ENCODE assay signal across 18 cellular contexts in the genomic region with DNA sequence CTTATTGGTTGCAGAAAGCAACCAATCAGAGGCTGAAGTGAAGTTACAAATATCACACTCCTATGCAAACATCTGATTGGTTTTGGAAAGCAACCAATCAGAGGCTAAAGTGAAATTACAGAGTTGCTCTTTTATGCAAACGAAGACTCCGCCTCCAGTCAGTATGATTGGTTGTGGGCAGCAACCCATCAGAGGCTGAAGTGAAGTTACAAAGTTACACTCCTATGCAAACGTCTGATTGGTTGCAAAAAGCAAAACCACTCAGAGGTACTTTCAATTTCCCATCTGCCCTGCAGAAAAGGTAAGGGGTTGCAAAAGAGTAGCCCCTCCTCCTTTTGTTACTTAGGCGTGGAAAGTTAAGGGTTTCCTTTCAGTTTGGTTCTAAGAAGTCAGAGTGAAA.
DNase-seq lines count a peak whose midpoint lies in the region; ATAC-seq and TF ChIP-seq lines count a peak whose summit lies in the region.
"Had no signal": no experiment of that assay in that cellular context is flagged by ENCODE, and none has a peak within 500 bp of the region (broad histone marks: within the 10 kb centered on the region; RNA-seq: fewer than 3 reads in every experiment).

No MANE protein-coding gene starts in this region.

- H3K27me3 ChIP-seq in HCT116 (ENCODE audit: insufficient read depth, low read length) = no peaks in the 10 kb centered on the region
- H3K27me3 ChIP-seq: BE2C had no signal

- DNase-seq in activated CD4-positive, alpha-beta memory T cell treated with anti-CD3 and anti-CD28 coated beads for 36 hours = peak; percentile 49
- DNase-seq in activated CD4-positive, alpha-beta memory T cell treated with anti-CD3 and anti-CD28 coated beads, Interleukin-2, amount 10 ng/mL, durations not matched to agents 7 days and 5 days = no peak
- DNase-seq in HCT116 (ENCODE audit: low read depth, low spot score) (no peak), KBM-7 (no peak), H4 (ENCODE audit: low spot score) (no peak)
- DNase-seq: ACHN, BE2C, C1 segment of cervical spinal cord, Caco-2, DMS79 treated with DMSO at 0.1 percent for 48 hours, EL, GM23248, HCEC 1CT, HFFc6, IMR-90 had no signal

- H4K20me1 ChIP-seq in HCT116 (ENCODE audit: insufficient read depth) = no peaks in the 10 kb centered on the region

- TF ChIP-seq CTCF in HCT116 (IDR thresholded peaks at IDR 0.05 in 2 of 3, conservative IDR thresholded peaks at IDR 0.05 in 1 of 3; ENCODE audit: borderline replicate concordance in 1 of 3, insufficient read depth in 1 of 3, low read depth in 2 of 3, low read length in 2 of 3) = no peak

- RAD21 ChIA-PET in HCT116 (lab: Charles Lee; ENCODE audit: low non-redundant PET in 1 of 2, low total read pairs in 2 of 2, uncharacterized antibody in 2 of 2, unreplicated experiment in 2 of 2) = no interaction called here

- in situ Hi-C loops in KBM-7 (cut with MboI; ENCODE audit: low pct_unique_long_range_greater_than_20kb, low sequenced_read_pairs) = no loop called here

- no peak overlapping the region for H3K4me3 Mint-ChIP-seq in activated CD4-positive, alpha-beta memory T cell treated with anti-CD3 and anti-CD28 coated beads for 36 hours
- no peak overlapping the region for H3K4me3 Mint-ChIP-seq in activated CD4-positive, alpha-beta memory T cell treated with anti-CD3 and anti-CD28 coated beads, Interleukin-2, amount 10 ng/mL, durations not matched to agents 7 days and 5 days
- H3K4me3 Mint-ChIP-seq in activated T-helper 17 cell treated with anti-CD3 and anti-CD28 coated beads, Interleukin-2, amount 50 U/mL, for 72 hours = peak overlapping the region; percentile 45
- H3K4me3 Mint-ChIP-seq: CD4-positive, CD25-positive, alpha-beta regulatory T cell; HFFc6 had no signal

- ATAC-seq in HCT116 = 0 out of 2 replicates have a peak, but pooled peaks have one; percentile 20
- ATAC-seq in activated T-helper 17 cell treated with anti-CD3 and anti-CD28 coated beads, Interleukin-2, amount 50 U/mL, for 72 hours (replicated peaks) = peak; percentile 13
- ATAC-seq: K562 had no signal

- H3K4me3 ChIP-seq in HCT116 (replicated peaks in 1 of 2; ENCODE audit: low read depth in 1 of 2, low read length in 2 of 2) = no peak overlapping the region
- H3K4me3 ChIP-seq: GM23248, K562 had no signal

- H3K79me2 ChIP-seq in HCT116 (ENCODE audit: insufficient read depth, low read length) = no peaks in the 10 kb centered on the region

- H3K36me3 Mint-ChIP-seq in activated CD4-positive, alpha-beta memory T cell treated with anti-CD3 and anti-CD28 coated beads for 36 hours = peaks cover 1% of the 10 kb centered on the region
- H3K36me3 Mint-ChIP-seq in activated CD4-positive, alpha-beta memory T cell treated with anti-CD3 and anti-CD28 coated beads, Interleukin-2, amount 10 ng/mL, durations not matched to agents 7 days and 5 days (ENCODE audit: low read depth) = peaks cover 30% of the 10 kb centered on the region
- peaks cover 11% of the 10 kb centered on the region for H3K36me3 Mint-ChIP-seq in activated T-helper 17 cell treated with anti-CD3 and anti-CD28 coated beads, Interleukin-2, amount 50 U/mL, for 72 hours (ENCODE audit: low read depth)
- H3K36me3 Mint-ChIP-seq: CD4-positive, CD25-positive, alpha-beta regulatory T cell had no signal

- no peaks in the 10 kb centered on the region for H3K9me2 ChIP-seq in HCT116 (ENCODE audit: insufficient read depth)

- H3K9me3 Mint-ChIP-seq in activated CD4-positive, alpha-beta memory T cell treated with anti-CD3 and anti-CD28 coated beads for 36 hours = no peaks in the 10 kb centered on the region
- peaks cover 8% of the 10 kb centered on the region for H3K9me3 Mint-ChIP-seq in activated CD4-positive, alpha-beta memory T cell treated with anti-CD3 and anti-CD28 coated beads, Interleukin-2, amount 10 ng/mL, durations not matched to agents 7 days and 5 days
- no peaks in the 10 kb centered on the region for H3K9me3 Mint-ChIP-seq in activated T-helper 17 cell treated with anti-CD3 and anti-CD28 coated beads, Interleukin-2, amount 50 U/mL, for 72 hours
- H3K9me3 Mint-ChIP-seq: CD4-positive, CD25-positive, alpha-beta regulatory T cell had no signal

- no peak for TF ChIP-seq POLR2A in HCT116 (IDR thresholded peaks at IDR 0.05; ENCODE audit: borderline replicate concordance, extremely low read depth, insufficient read depth, insufficient read length)

- no peak overlapping the region for H3K9ac ChIP-seq in HCT116 (ENCODE audit: low read length)
- H3K9ac ChIP-seq: GM23248 had no signal

- CTCF ChIA-PET in activated CD4-positive, alpha-beta memory T cell treated with anti-CD3 and anti-CD28 coated beads for 36 hours (lab: Charles Lee) = interaction anchor here (1.2 kb wide), 1 partner anchor 13 kb away, joined by 3 read pairs; no protein-coding TSS in a partner anchor
- CTCF ChIA-PET in activated CD4-positive, alpha-beta memory T cell treated with anti-CD3 and anti-CD28 coated beads, Interleukin-2, amount 10 ng/mL, durations not matched to agents 7 days and 5 days (lab: Charles Lee) = no interaction called here
- CTCF ChIA-PET in HCT116 (lab: Charles Lee) = no interaction called here

- H3K36me3 ChIP-seq in HCT116 (ENCODE audit: control insufficient read depth in 1 of 2, insufficient read depth in 2 of 2, low read length in 2 of 2) = no peaks in the 10 kb centered on the region
- H3K36me3 ChIP-seq: BE2C had no signal

- no TSS peak for BruUV-seq in HCT116 (replicated peaks; lab: Mats Ljungman, UMichigan)

- H3K4me2 ChIP-seq in HCT116 (ENCODE audit: low read length) = no peak overlapping the region

- H3K4me1 ChIP-seq in HCT116 (ENCODE audit: control insufficient read depth in 1 of 2, insufficient read depth in 2 of 2, low read length in 2 of 2) = no peaks in the 10 kb centered on the region
- H3K4me1 ChIP-seq: BE2C, Caco-2 had no signal

- no peak overlapping the region for H3K27ac Mint-ChIP-seq in activated CD4-positive, alpha-beta memory T cell treated with anti-CD3 and anti-CD28 coated beads for 36 hours
- no peak overlapping the region for H3K27ac Mint-ChIP-seq in activated CD4-positive, alpha-beta memory T cell treated with anti-CD3 and anti-CD28 coated beads, Interleukin-2, amount 10 ng/mL, durations not matched to agents 7 days and 5 days
- H3K27ac Mint-ChIP-seq in activated T-helper 17 cell treated with anti-CD3 and anti-CD28 coated beads, Interleukin-2, amount 50 U/mL, for 72 hours = peak overlapping the region; percentile 28
- H3K27ac Mint-ChIP-seq: CD4-positive, CD25-positive, alpha-beta regulatory T cell; HFFc6 had no signal

- peaks cover 51% of the 10 kb centered on the region for H3K4me1 Mint-ChIP-seq in activated CD4-positive, alpha-beta memory T cell treated with anti-CD3 and anti-CD28 coated beads for 36 hours (ENCODE audit: low read depth)
- peaks cover 52% of the 10 kb centered on the region for H3K4me1 Mint-ChIP-seq in activated CD4-positive, alpha-beta memory T cell treated with anti-CD3 and anti-CD28 coated beads, Interleukin-2, amount 10 ng/mL, durations not matched to agents 7 days and 5 days
- H3K4me1 Mint-ChIP-seq in activated T-helper 17 cell treated with anti-CD3 and anti-CD28 coated beads, Interleukin-2, amount 50 U/mL, for 72 hours = peaks cover 28% of the 10 kb centered on the region

- intact Hi-C loops in activated CD4-positive, alpha-beta memory T cell treated with anti-CD3 and anti-CD28 coated beads for 36 hours (cut with micrococcal nuclease) = loop anchor here (5.0 kb wide), 1 partner anchor 104 kb away; no protein-coding TSS in a partner anchor
- intact Hi-C loops in HCT116 (cut with micrococcal nuclease) = no loop called here

- H2AFZ ChIP-seq in HCT116 (ENCODE audit: low read depth, low read length, poor library complexity, severe bottlenecking) = no peak overlapping the region
- H2AFZ ChIP-seq: GM23248 had no signal

- H3K9me3 ChIP-seq in HCT116 (ENCODE audit: control insufficient read depth in 1 of 2, insufficient read depth in 1 of 2, low read depth in 1 of 2, low read length in 2 of 2) = peaks cover 7 to 19% of the 10 kb centered on the region in 2 experiments; a peak in 2 of 4 replicates
- H3K9me3 ChIP-seq: BE2C, Caco-2 had no signal

- no peaks in the 10 kb centered on the region for H3K27me3 Mint-ChIP-seq in activated CD4-positive, alpha-beta memory T cell treated with anti-CD3 and anti-CD28 coated beads for 36 hours
- H3K27me3 Mint-ChIP-seq in activated CD4-positive, alpha-beta memory T cell treated with anti-CD3 and anti-CD28 coated beads, Interleukin-2, amount 10 ng/mL, durations not matched to agents 7 days and 5 days = no peaks in the 10 kb centered on the region
- no peaks in the 10 kb centered on the region for H3K27me3 Mint-ChIP-seq in activated T-helper 17 cell treated with anti-CD3 and anti-CD28 coated beads, Interleukin-2, amount 50 U/mL, for 72 hours
- H3K27me3 Mint-ChIP-seq: CD4-positive, CD25-positive, alpha-beta regulatory T cell had no signal

- no peak overlapping the region for H3K27ac ChIP-seq in HCT116 (ENCODE audit: low read depth, low read length)
- H3K27ac ChIP-seq: GM23248 had no signal

- POLR2A ChIA-PET in activated CD4-positive, alpha-beta memory T cell treated with anti-CD3 and anti-CD28 coated beads for 36 hours (lab: Charles Lee) = interaction anchor here (13.1 kb wide), 1 partner anchor 125 kb away, joined by 232 read pairs; no protein-coding TSS in a partner anchor
- POLR2A ChIA-PET in activated CD4-positive, alpha-beta memory T cell treated with anti-CD3 and anti-CD28 coated beads, Interleukin-2, amount 10 ng/mL, durations not matched to agents 7 days and 5 days (lab: Charles Lee) = no interaction called here
- POLR2A ChIA-PET in HCT116 (lab: Charles Lee) = no interaction called here

- no peak for TF ChIP-seq RAD21 in HCT116 (IDR thresholded peaks at IDR 0.05; ENCODE audit: low read depth)

TF ChIP-seq in HCT116, 20 proteins besides CTCF, POLR2A, EP300 and RAD21:
- TF ChIP-seq ZFX (IDR thresholded peaks at IDR 0.05) = no peak
- TF ChIP-seq EZH2phosphoT487 (IDR thresholded peaks at IDR 0.05; ENCODE audit: borderline replicate concordance) = no peak
- TF ChIP-seq SIN3A (IDR thresholded peaks at IDR 0.05; ENCODE audit: low read depth) = no peak
